Comparison of ENCODE assay signal across 17 cellular contexts in genomic region chr12:1306096-1306495, GRCh38.
A peak's percentile ranks its signal among the peaks of the same experiment; 100 is the strongest.
DNase-seq lines count a peak whose midpoint lies in the region; ATAC-seq and TF ChIP-seq lines count a peak whose summit lies in the region.
"Had no signal": no experiment of that assay in that cellular context is flagged by ENCODE, and none has a peak within 500 bp of the region (broad histone marks: within the 10 kb centered on the region; RNA-seq: fewer than 3 reads in every experiment).

No MANE protein-coding gene starts in this region.

- no peaks in the 10 kb centered on the region for H3K36me3 ChIP-seq in ascending aorta
- H3K36me3 ChIP-seq: Peyer's patch had no signal

- ATAC-seq in HG02870 (IDR thresholded peaks at IDR 0.05; ENCODE audit: unreplicated experiment), result no peak
- ATAC-seq in HG03280 (IDR thresholded peaks at IDR 0.05; ENCODE audit: unreplicated experiment), result no peak
- ATAC-seq: activated CD8-positive, alpha-beta memory T cell treated with anti-CD3 and anti-CD28 coated beads, Interleukin-2, amount 10 ng/mL, durations not matched to agents 7 days and 5 days had no signal

- H3K27me3 ChIP-seq in ascending aorta, result no peaks in the 10 kb centered on the region
- H3K27me3 ChIP-seq: BLaER1, Peyer's patch had no signal

- H3K4me1 ChIP-seq in ascending aorta, result no peaks in the 10 kb centered on the region
- H3K4me1 ChIP-seq: Peyer's patch had no signal

- DNase-seq in Jurkat, Clone E6-1 (ENCODE audit: low read depth, low spot score), result peak; percentile 11
- DNase-seq in NCI-H345 (lab: John Stamatoyannopoulos, UW), result peak; percentile 23
- no peak for DNase-seq in mucosa of gallbladder (ENCODE audit: low spot score)
- DNase-seq in ascending aorta (ENCODE audit: low spot score in 2 of 2), result no peak
- DNase-seq: activated CD8-positive, alpha-beta memory T cell treated with anti-CD3 and anti-CD28 coated beads, Interleukin-2, amount 10 ng/mL, durations not matched to agents 7 days and 5 days; activated gamma-delta T cell treated with Interleukin-2 at 50 U/mL for 16 hours; GOT3; NCI-H1105; NCI-H446 treated with DMSO at 0.1 percent for 48 hours; Peyer's patch; posterior cingulate gyrus had no signal

- H3K27me3 Mint-ChIP-seq in dendritic cell treated with granulocyte-macrophage colony-stimulating factor and Interleukin-4, amounts not matched to agents 40 ng/mL and 50 ng/mL, for 4 days, result no peaks in the 10 kb centered on the region
- no peaks in the 10 kb centered on the region for H3K27me3 Mint-ChIP-seq in nephron (ENCODE audit: low read depth)
- H3K27me3 Mint-ChIP-seq: activated CD8-positive, alpha-beta memory T cell treated with anti-CD3 and anti-CD28 coated beads, Interleukin-2, amount 10 ng/mL, durations not matched to agents 7 days and 5 days; brain had no signal

- no peaks in the 10 kb centered on the region for H3K9me3 ChIP-seq in ascending aorta
- H3K9me3 ChIP-seq: BLaER1, Peyer's patch had no signal

- peak overlapping the region; percentile 20 for H3K4me3 Mint-ChIP-seq in dendritic cell treated with granulocyte-macrophage colony-stimulating factor and Interleukin-4, amounts not matched to agents 40 ng/mL and 50 ng/mL, for 4 days
- no peak overlapping the region for H3K4me3 Mint-ChIP-seq in nephron
- H3K4me3 Mint-ChIP-seq: activated CD8-positive, alpha-beta memory T cell treated with anti-CD3 and anti-CD28 coated beads, Interleukin-2, amount 10 ng/mL, durations not matched to agents 7 days and 5 days; brain had no signal

- H3K4me3 ChIP-seq in Jurkat, Clone E6-1 (ENCODE audit: low read length), result no peak overlapping the region
- H3K4me3 ChIP-seq in ascending aorta, result no peak overlapping the region
- H3K4me3 ChIP-seq: BLaER1, Peyer's patch had no signal

- no peak overlapping the region for H3K27ac ChIP-seq in ascending aorta
- H3K27ac ChIP-seq: BLaER1, Peyer's patch had no signal

- peaks cover 13% of the 10 kb centered on the region for H3K36me3 Mint-ChIP-seq in dendritic cell treated with granulocyte-macrophage colony-stimulating factor and Interleukin-4, amounts not matched to agents 40 ng/mL and 50 ng/mL, for 4 days (ENCODE audit: low read depth)
- peaks cover 20% of the 10 kb centered on the region for H3K36me3 Mint-ChIP-seq in nephron (ENCODE audit: low read depth)
- H3K36me3 Mint-ChIP-seq: activated CD8-positive, alpha-beta memory T cell treated with anti-CD3 and anti-CD28 coated beads, Interleukin-2, amount 10 ng/mL, durations not matched to agents 7 days and 5 days had no signal

- H3K9me3 Mint-ChIP-seq in dendritic cell treated with granulocyte-macrophage colony-stimulating factor and Interleukin-4, amounts not matched to agents 40 ng/mL and 50 ng/mL, for 4 days, result no peaks in the 10 kb centered on the region
- H3K9me3 Mint-ChIP-seq in nephron, result no peaks in the 10 kb centered on the region

- H3K27ac Mint-ChIP-seq in dendritic cell treated with granulocyte-macrophage colony-stimulating factor and Interleukin-4, amounts not matched to agents 40 ng/mL and 50 ng/mL, for 4 days, result peak overlapping the region; percentile 81
- peak overlapping the region; percentile 10 to 67 (median 62) for H3K27ac Mint-ChIP-seq in nephron
- H3K27ac Mint-ChIP-seq: activated CD8-positive, alpha-beta memory T cell treated with anti-CD3 and anti-CD28 coated beads, Interleukin-2, amount 10 ng/mL, durations not matched to agents 7 days and 5 days; brain had no signal

- intact Hi-C loops in dendritic cell treated with granulocyte-macrophage colony-stimulating factor and Interleukin-4, amounts not matched to agents 40 ng/mL and 50 ng/mL, for 4 days (cut with micrococcal nuclease), result no loop called here
- intact Hi-C loops in ascending aorta (cut with DNase I), result no loop called here

- TF ChIP-seq CTCF in nephron (IDR thresholded peaks at IDR 0.05; ENCODE audit: unreplicated experiment in 3 of 3), result no peak
- no peak for TF ChIP-seq CTCF in ascending aorta (IDR thresholded peaks at IDR 0.05)

- H3K4me1 Mint-ChIP-seq in dendritic cell treated with granulocyte-macrophage colony-stimulating factor and Interleukin-4, amounts not matched to agents 40 ng/mL and 50 ng/mL, for 4 days (ENCODE audit: low read depth), result peaks cover 52% of the 10 kb centered on the region
- peaks cover 36% of the 10 kb centered on the region for H3K4me1 Mint-ChIP-seq in nephron
- H3K4me1 Mint-ChIP-seq: activated CD8-positive, alpha-beta memory T cell treated with anti-CD3 and anti-CD28 coated beads, Interleukin-2, amount 10 ng/mL, durations not matched to agents 7 days and 5 days had no signal

Comparison
In these comparisons a context has a peak if more than half of its experiments do, and no peak if none do; other contexts are left out.
1. DNase-seq: peak in Jurkat, Clone E6-1 (single experiment) and NCI-H345 (single experiment); none in mucosa of gallbladder (single experiment) and ascending aorta (0 of 2).